8 cellular contexts compared by ENCODE assay signal in genomic region chr17:38868095-38868967, GRCh38. TPM values are rescaled to one million over a fixed set of nuclear protein-coding genes. Genes with fewer than 3 reads are reported as not detected.
DNase-seq lines count a peak whose midpoint lies in the region; ATAC-seq and TF ChIP-seq lines count a peak whose summit lies in the region.

No MANE protein-coding gene starts in this region.

- ATAC-seq in GM21528 (IDR thresholded peaks at IDR 0.05; ENCODE audit: low FRiP score, unreplicated experiment) (no peak), GM19023 (IDR thresholded peaks at IDR 0.05; ENCODE audit: unreplicated experiment) (no peak), GM18873 (IDR thresholded peaks at IDR 0.05; ENCODE audit: low FRiP score, unreplicated experiment) (no peak)

- peak overlapping the region; percentile 87 for H3K27ac ChIP-seq in CD8-positive, alpha-beta memory T cell (ENCODE audit: low read depth, low read length)
- peak overlapping the region; percentile 89 for H3K27ac ChIP-seq in HL-60 (replicated peaks)

- H3K9me3 ChIP-seq in CD8-positive, alpha-beta memory T cell (ENCODE audit: low read length) = no peaks in the 10 kb centered on the region

- peak overlapping the region; percentile 98 for H3K4me3 ChIP-seq in CD8-positive, alpha-beta memory T cell (ENCODE audit: low read length)
- H3K4me3 ChIP-seq in HL-60 (replicated peaks; ENCODE audit: insufficient read depth, low read length) (peak overlapping the region; percentile 94), WI38 (ENCODE audit: low read depth, low read length) (peak overlapping the region; percentile 100), foreskin fibroblast (ENCODE audit: low read depth in 1 of 2, low read length in 2 of 2) (peak overlapping the region; percentile 99)

- POLR2A ChIA-PET in CD8-positive, alpha-beta memory T cell (lab: Charles Lee) = interaction anchor here (0.5 to 3.8 kb wide), 9 partner anchors 9 to 534 kb away, joined by 3 to 57 read pairs (median 6); partner anchors contain the start of genes FBXO47, PIP4K2B and RPL23

- H3K27me3 Mint-ChIP-seq in CD8-positive, alpha-beta memory T cell = peaks cover 0 to 12% of the 10 kb centered on the region in 2 donors
- no peaks in the 10 kb centered on the region for H3K27me3 Mint-ChIP-seq in osteocyte (ENCODE audit: unreplicated experiment)

- peaks cover 35% of the 10 kb centered on the region for H3K4me1 ChIP-seq in CD8-positive, alpha-beta memory T cell (ENCODE audit: insufficient read depth, low read length)

- CTCF ChIA-PET in CD8-positive, alpha-beta memory T cell (lab: Charles Lee) = interaction anchor here (0.7 to 7.0 kb wide), 17 partner anchors 14 to 327 kb away, joined by 3 to 73 read pairs (median 7); partner anchors contain the start of genes CWC25, FBXO47, LASP1NB and PLXDC1

- no peaks in the 10 kb centered on the region for H3K27me3 ChIP-seq in CD8-positive, alpha-beta memory T cell (ENCODE audit: insufficient read depth, low read length, poor library complexity, severe bottlenecking)
- no peaks in the 10 kb centered on the region for H3K27me3 ChIP-seq in HL-60 (ENCODE audit: insufficient read depth, poor library complexity, severe bottlenecking)

- peaks cover 39 to 41% (median 40%) of the 10 kb centered on the region in 3 donors for H3K4me1 Mint-ChIP-seq in CD8-positive, alpha-beta memory T cell
- peaks cover 53% of the 10 kb centered on the region for H3K4me1 Mint-ChIP-seq in osteocyte (ENCODE audit: unreplicated experiment)

- H3K4me3 Mint-ChIP-seq in CD8-positive, alpha-beta memory T cell = peak overlapping the region; percentile 94 to 100 (median 98)
- H3K4me3 Mint-ChIP-seq in osteocyte (ENCODE audit: unreplicated experiment) = peak overlapping the region; percentile 88

- TF ChIP-seq CTCF in HL-60 (IDR thresholded peaks at IDR 0.05; ENCODE audit: insufficient read depth, low read length) (no peak), WI38 (IDR thresholded peaks at IDR 0.05; ENCODE audit: low read depth, low read length) (no peak), foreskin fibroblast (IDR thresholded peaks at IDR 0.05; ENCODE audit: low read depth, low read length) (no peak), osteocyte (IDR thresholded peaks at IDR 0.05) (no peak)

- H3K36me3 ChIP-seq in CD8-positive, alpha-beta memory T cell (ENCODE audit: insufficient read depth, low read length) = peaks cover 13% of the 10 kb centered on the region

- DNase-seq in CD8-positive, alpha-beta memory T cell = no peak
- no peak for DNase-seq in HL-60 (ENCODE audit: low read depth in 1 of 2, low spot score in 1 of 2)
- DNase-seq in foreskin fibroblast = peak; percentile 79 to 80
- no peak for DNase-seq in osteocyte (ENCODE audit: extremely low spot score, unreplicated experiment)

- peaks cover 0 to 27% (median 0%) of the 10 kb centered on the region in 3 donors for H3K36me3 Mint-ChIP-seq in CD8-positive, alpha-beta memory T cell
- H3K36me3 Mint-ChIP-seq in osteocyte (ENCODE audit: unreplicated experiment) = peaks cover 2% of the 10 kb centered on the region

- H3K9me3 Mint-ChIP-seq in CD8-positive, alpha-beta memory T cell = no peaks in the 10 kb centered on the region
- H3K9me3 Mint-ChIP-seq in osteocyte (ENCODE audit: unreplicated experiment) = no peaks in the 10 kb centered on the region

- H3K27ac Mint-ChIP-seq in CD8-positive, alpha-beta memory T cell = peak overlapping the region; percentile 89 to 99 (median 96)
- H3K27ac Mint-ChIP-seq in osteocyte (ENCODE audit: unreplicated experiment) = peak overlapping the region; percentile 86

RNA-seq across cellular contexts. Expression of gene LASP1, which starts 1.5 kb away (rescaled TPM):
- total RNA-seq in CD8-positive, alpha-beta memory T cell = 100 to 1,000 TPM; 128 to 135 TPM
- 76.1 TPM for polyA plus RNA-seq in CD8-positive, alpha-beta memory T cell
- 402 and 409 TPM in 2 replicates for total RNA-seq in osteocyte

RNA-seq across cellular contexts. Expression of gene RPL23, which starts 14.8 kb away (rescaled TPM):
- total RNA-seq in CD8-positive, alpha-beta memory T cell = 1,000 to 10,000 TPM; 1,857 to 1,911 TPM
- 1,010 TPM for polyA plus RNA-seq in CD8-positive, alpha-beta memory T cell
- 1,245 and 1,310 TPM in 2 replicates for total RNA-seq in osteocyte

RNA-seq across cellular contexts. Expression of gene CWC25, which starts 43.2 kb away (rescaled TPM):
- 10 to 100 TPM; 31.3 to 31.7 TPM for total RNA-seq in CD8-positive, alpha-beta memory T cell
- polyA plus RNA-seq in CD8-positive, alpha-beta memory T cell = 11.5 TPM
- 16.5 and 17.2 TPM in 2 replicates for total RNA-seq in osteocyte

Comparison
In these comparisons a context has a peak if more than half of its experiments do, and no peak if none do; other contexts are left out.
1. DNase-seq: peak in foreskin fibroblast (2 of 2); none in CD8-positive, alpha-beta memory T cell (0 of 5), HL-60 (0 of 2) and osteocyte (single experiment).
2. Peak in every context shown above with its lines, with median percentiles within 50 percentile points of each other: H3K4me3 ChIP-seq.